21 cellular contexts compared by ENCODE assay signal in genomic region chr19:47680858-47681332, GRCh38. TPM values are rescaled to one million over a fixed set of nuclear protein-coding genes. Genes with fewer than 3 reads are reported as not detected.
DNase-seq lines count a peak whose midpoint lies in the region; ATAC-seq and TF ChIP-seq lines count a peak whose summit lies in the region.
"Had no signal": no experiment of that assay in that cellular context is flagged by ENCODE, and none has a peak within 500 bp of the region (broad histone marks: within the 10 kb centered on the region; RNA-seq: fewer than 3 reads in every experiment).

No MANE protein-coding gene starts in this region.

- H3K27ac Mint-ChIP-seq in central memory CD8-positive, alpha-beta T cell (ENCODE audit: low read depth) = peak overlapping the region; percentile 67
- peak overlapping the region; percentile 40 for H3K27ac Mint-ChIP-seq in memory B cell
- H3K27ac Mint-ChIP-seq: IgD-negative memory B cell had no signal

- no peaks in the 10 kb centered on the region for H3K9me3 Mint-ChIP-seq in central memory CD8-positive, alpha-beta T cell
- H3K9me3 Mint-ChIP-seq in memory B cell = no peaks in the 10 kb centered on the region
- H3K9me3 Mint-ChIP-seq: CD8-positive, alpha-beta memory T cell; H9; IgD-negative memory B cell had no signal

- H3K27me3 Mint-ChIP-seq in central memory CD8-positive, alpha-beta T cell = no peaks in the 10 kb centered on the region
- H3K27me3 Mint-ChIP-seq in memory B cell = no peaks in the 10 kb centered on the region
- H3K27me3 Mint-ChIP-seq: CD8-positive, alpha-beta memory T cell; IgD-negative memory B cell had no signal

- intact Hi-C loops in Right ventricle myocardium superior (cut with DNase I) (no loop called here), left ventricle myocardium superior (cut with micrococcal nuclease) (no loop called here), upper lobe of right lung (cut with DNase I) (no loop called here)

- H3K9me3 ChIP-seq in upper lobe of right lung = no peaks in the 10 kb centered on the region

- H3K4me1 Mint-ChIP-seq in central memory CD8-positive, alpha-beta T cell = peaks cover 6% of the 10 kb centered on the region
- H3K4me1 Mint-ChIP-seq in memory B cell = peaks cover 9% of the 10 kb centered on the region
- H3K4me1 Mint-ChIP-seq: H9 had no signal

- ATAC-seq in Right ventricle myocardium superior (ENCODE audit: poor library complexity) (peak; percentile 9), left ventricle myocardium superior (no peak), memory B cell (ENCODE audit: low read depth) (no peak), upper lobe of right lung (peak; percentile 12)
- ATAC-seq in central memory CD8-positive, alpha-beta T cell (replicated peaks; ENCODE audit: extremely low read depth, poor library complexity, severe bottlenecking) = no peak

- no peak overlapping the region for H3K27ac ChIP-seq in upper lobe of right lung
- H3K27ac ChIP-seq: C4-2B, GM23248, SK-N-MC had no signal

- peaks cover 41% of the 10 kb centered on the region for H3K36me3 ChIP-seq in upper lobe of right lung

- no peaks in the 10 kb centered on the region for H3K27me3 ChIP-seq in upper lobe of right lung

- no peak overlapping the region for H3K4me3 ChIP-seq in upper lobe of right lung
- H3K4me3 ChIP-seq: GM23248, SK-N-MC had no signal

- TF ChIP-seq CTCF in upper lobe of right lung (IDR thresholded peaks at IDR 0.05) = no peak

- DNase-seq in Right ventricle myocardium superior (peak; percentile 37), left ventricle myocardium superior (no peak), memory B cell (ENCODE audit: low spot score in 2 of 2) (no peak), upper lobe of right lung (no peak), cerebellar nuclear complex (lab: John Stamatoyannopoulos, UW) (no peak), iPS-NIHi11 (ENCODE audit: low spot score) (no peak)
- DNase-seq in central memory CD8-positive, alpha-beta T cell (ENCODE audit: low spot score in 2 of 2) = no peak
- DNase-seq: CD8-positive, alpha-beta memory T cell; GM23248; H9; Karpas-422; NCI-H1417; NCI-H1694 treated with DMSO at 0.1 percent for 48 hours; NCI-H2081 treated with DMSO at 0.1 percent for 48 hours; NCI-H2171 treated with DMSO at 0.1 percent for 48 hours; NCI-H524 treated with DMSO at 0.1 percent for 48 hours; OCI-M1; SHP77 had no signal

- H3K4me1 ChIP-seq in upper lobe of right lung = no peaks in the 10 kb centered on the region

- no peak overlapping the region for H3K4me3 Mint-ChIP-seq in central memory CD8-positive, alpha-beta T cell
- H3K4me3 Mint-ChIP-seq in memory B cell = no peak overlapping the region
- H3K4me3 Mint-ChIP-seq: CD8-positive, alpha-beta memory T cell; H9; IgD-negative memory B cell had no signal

- H3K36me3 Mint-ChIP-seq in central memory CD8-positive, alpha-beta T cell (ENCODE audit: insufficient read depth) = peaks cover 22% of the 10 kb centered on the region
- peaks cover 23% of the 10 kb centered on the region for H3K36me3 Mint-ChIP-seq in memory B cell

RNA-seq across cellular contexts. Expression of gene EHD2, which starts 32.3 kb away (rescaled TPM):
- total RNA-seq in Right ventricle myocardium superior (45.2 TPM), left ventricle myocardium superior (51.5 TPM), upper lobe of right lung (210 TPM)

Comparison
In these comparisons a context has a peak if more than half of its experiments do, and no peak if none do; other contexts are left out.
1. ATAC-seq: peak in Right ventricle myocardium superior (single experiment) and upper lobe of right lung (single experiment); none in left ventricle myocardium superior (single experiment), central memory CD8-positive, alpha-beta T cell (single experiment) and memory B cell (single experiment).